ENCODE assay signal across 8 cellular contexts in the genomic region with DNA sequence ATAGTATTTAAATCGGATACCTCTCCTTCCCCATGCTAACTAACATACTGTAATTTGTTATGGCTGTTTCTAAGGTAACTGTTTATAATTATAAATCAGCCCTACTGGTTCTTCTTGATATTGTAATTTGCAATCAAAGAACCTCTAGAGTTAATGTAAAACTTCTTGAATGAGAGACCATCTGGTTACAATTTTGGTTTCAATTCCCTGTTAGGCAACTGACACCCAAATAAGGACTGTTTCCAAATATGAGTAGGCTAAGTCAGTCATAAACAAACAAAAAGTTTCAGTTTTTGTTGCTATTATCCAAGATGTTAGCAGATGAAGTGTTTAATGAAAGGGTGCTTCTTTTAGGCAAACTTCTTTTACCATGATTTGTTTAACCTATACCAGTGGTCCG.
DNase-seq lines count a peak whose midpoint lies in the region; ATAC-seq and TF ChIP-seq lines count a peak whose summit lies in the region.

No MANE protein-coding gene starts in this region.

- ATAC-seq in GM21619 (IDR thresholded peaks at IDR 0.05; ENCODE audit: unreplicated experiment) = peak; percentile 98
- ATAC-seq in activated CD4-positive, alpha-beta T cell treated with anti-CD3 and anti-CD28 coated beads for 36 hours = no peak

- no peak overlapping the region for H3K27ac Mint-ChIP-seq in activated CD4-positive, alpha-beta T cell treated with anti-CD3 and anti-CD28 coated beads for 36 hours

- H3K36me3 ChIP-seq in GM06990 (ENCODE audit: control insufficient read depth, insufficient read depth, low read length) = no peaks in the 10 kb centered on the region
- H3K36me3 ChIP-seq in effector memory CD4-positive, alpha-beta T cell (ENCODE audit: control insufficient read depth, insufficient read depth, low read length) = no peaks in the 10 kb centered on the region

- no peak overlapping the region for H3K4me3 ChIP-seq in GM06990 (replicated peaks; ENCODE audit: low read depth, low read length)
- no peak overlapping the region for H3K4me3 ChIP-seq in effector memory CD4-positive, alpha-beta T cell (ENCODE audit: insufficient read depth, low read depth, low read length, poor library complexity, severe bottlenecking)

- CTCF ChIA-PET in activated CD4-positive, alpha-beta T cell treated with anti-CD3 and anti-CD28 coated beads for 36 hours (lab: Charles Lee) = no interaction called here

- DNase-seq in GM06990 (ENCODE audit: extremely low read depth, insufficient read length) (peak; percentile 51), LHCN-M2 (ENCODE audit: low read depth) (peak; percentile 53), hepatic stellate cell (ENCODE audit: low spot score) (peak; percentile 31), NCI-H2196 (lab: John Stamatoyannopoulos, UW; ENCODE audit: unreplicated experiment) (no peak)
- DNase-seq in activated CD4-positive, alpha-beta T cell treated with anti-CD3 and anti-CD28 coated beads for 36 hours = no peak
- DNase-seq in effector memory CD4-positive, alpha-beta T cell = no peak
- no peak for DNase-seq in activated CD4-positive, CD25-positive, alpha-beta regulatory T cell (lab: John Stamatoyannopoulos, UW)

- H3K4me1 Mint-ChIP-seq in activated CD4-positive, alpha-beta T cell treated with anti-CD3 and anti-CD28 coated beads for 36 hours = no peaks in the 10 kb centered on the region

- no peaks in the 10 kb centered on the region for H3K9me3 Mint-ChIP-seq in activated CD4-positive, alpha-beta T cell treated with anti-CD3 and anti-CD28 coated beads for 36 hours (ENCODE audit: low read depth)

- H3K27ac ChIP-seq in effector memory CD4-positive, alpha-beta T cell (ENCODE audit: insufficient read depth, low read length, poor library complexity, severe bottlenecking) = no peak overlapping the region

- no peaks in the 10 kb centered on the region for H3K9me3 ChIP-seq in effector memory CD4-positive, alpha-beta T cell (ENCODE audit: control insufficient read depth, low read length)

- intact Hi-C loops in activated CD4-positive, alpha-beta T cell treated with anti-CD3 and anti-CD28 coated beads for 36 hours (cut with DNase I, micrococcal nuclease) = no loop called here

- no peaks in the 10 kb centered on the region for H3K4me1 ChIP-seq in effector memory CD4-positive, alpha-beta T cell (ENCODE audit: control insufficient read depth, insufficient read depth, low read length, poor library complexity, severe bottlenecking)

- H3K27me3 ChIP-seq in GM06990 (replicated peaks; ENCODE audit: control insufficient read depth, insufficient read depth, low read length) = no peaks in the 10 kb centered on the region
- H3K27me3 ChIP-seq in effector memory CD4-positive, alpha-beta T cell (replicated peaks; ENCODE audit: control insufficient read depth, insufficient read depth, low read length, poor library complexity, severe bottlenecking) = peaks cover 3% of the 10 kb centered on the region

- no peak for TF ChIP-seq CTCF in GM06990 (IDR thresholded peaks at IDR 0.05; ENCODE audit: insufficient read depth, low read length, poor library complexity, severe bottlenecking)

- POLR2A ChIA-PET in activated CD4-positive, alpha-beta T cell treated with anti-CD3 and anti-CD28 coated beads for 36 hours (lab: Charles Lee) = no interaction called here

- no peaks in the 10 kb centered on the region for H3K36me3 Mint-ChIP-seq in activated CD4-positive, alpha-beta T cell treated with anti-CD3 and anti-CD28 coated beads for 36 hours (ENCODE audit: low read depth)

- no peaks in the 10 kb centered on the region for H3K27me3 Mint-ChIP-seq in activated CD4-positive, alpha-beta T cell treated with anti-CD3 and anti-CD28 coated beads for 36 hours

- no peak overlapping the region for H3K4me3 Mint-ChIP-seq in activated CD4-positive, alpha-beta T cell treated with anti-CD3 and anti-CD28 coated beads for 36 hours

Comparison
In these comparisons a context has a peak if more than half of its experiments do, and no peak if none do; other contexts are left out.
1. DNase-seq: peak in GM06990 (single experiment), LHCN-M2 (single experiment) and hepatic stellate cell (single experiment); none in activated CD4-positive, alpha-beta T cell treated with anti-CD3 and anti-CD28 coated beads for 36 hours (single experiment), effector memory CD4-positive, alpha-beta T cell (0 of 3), NCI-H2196 (single experiment) and activated CD4-positive, CD25-positive, alpha-beta regulatory T cell (0 of 4).